2 cellular contexts compared by ENCODE assay signal in the genomic region with DNA sequence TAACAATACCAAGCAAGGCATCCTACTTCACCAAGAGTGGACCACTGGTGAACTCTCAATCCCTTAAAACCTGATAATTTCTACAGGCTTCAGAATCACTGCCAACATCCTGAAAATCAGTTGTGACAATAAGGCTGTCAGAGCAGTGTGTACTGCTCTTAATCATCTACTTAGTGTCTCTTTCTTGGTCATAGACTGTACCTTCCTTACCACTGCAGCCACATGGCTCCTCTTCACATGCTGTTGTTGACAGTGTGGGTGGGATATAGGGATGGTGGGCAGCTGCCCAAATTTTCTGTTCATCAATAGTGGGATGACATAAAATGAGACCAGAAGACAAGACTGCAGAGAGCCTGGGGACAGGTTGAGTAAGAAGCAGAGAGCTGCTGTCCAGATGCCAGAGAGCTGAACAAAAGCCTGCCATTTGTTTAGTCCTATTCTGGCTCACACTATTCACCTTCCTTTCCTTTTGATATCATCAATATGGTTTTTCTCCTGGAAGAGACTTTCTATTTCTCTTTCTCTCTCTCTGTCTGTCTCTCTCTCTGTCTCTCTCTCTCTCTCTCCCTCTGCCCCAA.
TF ChIP-seq lines count a peak whose summit lies in the region.

No MANE protein-coding gene starts in this region.

TF ChIP-seq in liver, 16 proteins besides CTCF, POLR2A, EP300 and RAD21 (continued from another document):
- TF ChIP-seq, protein P1, sequence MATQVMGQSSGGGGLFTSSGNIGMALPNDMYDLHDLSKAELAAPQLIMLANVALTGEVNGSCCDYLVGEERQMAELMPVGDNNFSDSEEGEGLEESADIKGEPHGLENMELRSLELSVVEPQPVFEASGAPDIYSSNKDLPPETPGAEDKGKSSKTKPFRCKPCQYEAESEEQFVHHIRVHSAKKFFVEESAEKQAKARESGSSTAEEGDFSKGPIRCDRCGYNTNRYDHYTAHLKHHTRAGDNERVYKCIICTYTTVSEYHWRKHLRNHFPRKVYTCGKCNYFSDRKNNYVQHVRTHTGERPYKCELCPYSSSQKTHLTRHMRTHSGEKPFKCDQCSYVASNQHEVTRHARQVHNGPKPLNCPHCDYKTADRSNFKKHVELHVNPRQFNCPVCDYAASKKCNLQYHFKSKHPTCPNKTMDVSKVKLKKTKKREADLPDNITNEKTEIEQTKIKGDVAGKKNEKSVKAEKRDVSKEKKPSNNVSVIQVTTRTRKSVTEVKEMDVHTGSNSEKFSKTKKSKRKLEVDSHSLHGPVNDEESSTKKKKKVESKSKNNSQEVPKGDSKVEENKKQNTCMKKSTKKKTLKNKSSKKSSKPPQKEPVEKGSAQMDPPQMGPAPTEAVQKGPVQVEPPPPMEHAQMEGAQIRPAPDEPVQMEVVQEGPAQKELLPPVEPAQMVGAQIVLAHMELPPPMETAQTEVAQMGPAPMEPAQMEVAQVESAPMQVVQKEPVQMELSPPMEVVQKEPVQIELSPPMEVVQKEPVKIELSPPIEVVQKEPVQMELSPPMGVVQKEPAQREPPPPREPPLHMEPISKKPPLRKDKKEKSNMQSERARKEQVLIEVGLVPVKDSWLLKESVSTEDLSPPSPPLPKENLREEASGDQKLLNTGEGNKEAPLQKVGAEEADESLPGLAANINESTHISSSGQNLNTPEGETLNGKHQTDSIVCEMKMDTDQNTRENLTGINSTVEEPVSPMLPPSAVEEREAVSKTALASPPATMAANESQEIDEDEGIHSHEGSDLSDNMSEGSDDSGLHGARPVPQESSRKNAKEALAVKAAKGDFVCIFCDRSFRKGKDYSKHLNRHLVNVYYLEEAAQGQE (IDR thresholded peaks at IDR 0.05): peak; percentile 70
TF ChIP-seq in liver: peak in this region for 2.

TF ChIP-seq in HepG2, 621 proteins besides CTCF, POLR2A, EP300 and RAD21:
- TF ChIP-seq, protein P1 (IDR thresholded peaks at IDR 0.05; ENCODE audit: borderline replicate concordance in 1 of 2, low read depth in 1 of 2, low read length in 2 of 2): peak in 1 of 2 experiments; percentile 64; a peak in 1 of 4 replicates
- TF ChIP-seq NRL (CRISPR knock-in tag; IDR thresholded peaks at IDR 0.05; ENCODE audit: borderline replicate concordance): no peak
TF ChIP-seq in HepG2: peak in this region for 1.
